Comparison of ENCODE assay signal across 2 cellular contexts in the genomic region with DNA sequence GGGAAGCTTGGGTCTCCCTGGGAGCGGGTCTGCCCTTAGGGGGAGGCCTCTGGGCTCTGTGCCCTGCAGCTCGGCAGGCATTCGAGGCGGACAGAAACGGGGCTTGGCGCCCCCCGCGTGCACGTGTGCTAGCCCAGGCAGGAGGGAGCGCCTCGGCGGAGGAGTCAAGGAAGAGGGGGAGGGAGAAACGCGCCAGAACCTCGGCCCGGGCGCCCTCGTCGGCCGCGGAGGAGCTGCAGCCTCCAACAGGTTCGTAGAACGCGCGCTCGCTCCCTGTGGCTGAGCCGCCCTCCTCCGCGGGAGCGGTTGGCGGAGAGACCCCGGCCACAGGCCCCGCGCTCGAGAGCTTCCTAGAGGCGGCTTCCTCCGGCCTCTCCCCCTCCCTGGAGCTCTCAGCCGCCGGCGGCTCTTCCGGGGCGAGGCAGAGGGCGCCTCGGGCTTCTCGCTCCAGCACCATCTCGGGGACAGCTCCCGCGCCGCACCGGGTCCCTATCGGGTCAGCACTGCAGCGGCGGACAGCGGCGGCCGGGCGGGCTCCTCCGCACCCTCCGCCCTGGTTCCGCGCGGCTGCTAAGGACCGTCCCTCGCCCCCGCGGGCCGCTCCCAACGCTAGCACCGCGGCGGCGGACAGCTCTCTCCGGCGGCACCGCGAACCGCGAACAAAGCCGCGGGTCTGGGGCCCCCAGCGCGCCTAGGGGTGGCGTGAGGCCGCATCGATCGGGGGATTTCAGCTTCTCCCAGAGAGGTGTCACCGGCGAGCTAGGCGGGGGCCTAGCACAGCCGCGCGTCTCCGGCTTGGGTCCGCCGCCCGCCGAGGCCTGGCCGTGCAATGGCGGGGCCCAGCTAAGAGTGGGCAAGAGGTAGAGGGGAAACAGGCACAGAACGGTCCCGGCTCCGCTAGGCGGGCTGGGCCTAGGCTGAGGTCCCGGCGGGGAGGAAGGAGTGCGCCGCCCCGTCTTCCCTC.
TF ChIP-seq lines count a peak whose summit lies in the region.

No MANE protein-coding gene starts in this region.

TF ChIP-seq in HEK293, 187 proteins besides CTCF, POLR2A, EP300 and RAD21 (continued from another document and continues in another):
- TF ChIP-seq, protein P1, sequence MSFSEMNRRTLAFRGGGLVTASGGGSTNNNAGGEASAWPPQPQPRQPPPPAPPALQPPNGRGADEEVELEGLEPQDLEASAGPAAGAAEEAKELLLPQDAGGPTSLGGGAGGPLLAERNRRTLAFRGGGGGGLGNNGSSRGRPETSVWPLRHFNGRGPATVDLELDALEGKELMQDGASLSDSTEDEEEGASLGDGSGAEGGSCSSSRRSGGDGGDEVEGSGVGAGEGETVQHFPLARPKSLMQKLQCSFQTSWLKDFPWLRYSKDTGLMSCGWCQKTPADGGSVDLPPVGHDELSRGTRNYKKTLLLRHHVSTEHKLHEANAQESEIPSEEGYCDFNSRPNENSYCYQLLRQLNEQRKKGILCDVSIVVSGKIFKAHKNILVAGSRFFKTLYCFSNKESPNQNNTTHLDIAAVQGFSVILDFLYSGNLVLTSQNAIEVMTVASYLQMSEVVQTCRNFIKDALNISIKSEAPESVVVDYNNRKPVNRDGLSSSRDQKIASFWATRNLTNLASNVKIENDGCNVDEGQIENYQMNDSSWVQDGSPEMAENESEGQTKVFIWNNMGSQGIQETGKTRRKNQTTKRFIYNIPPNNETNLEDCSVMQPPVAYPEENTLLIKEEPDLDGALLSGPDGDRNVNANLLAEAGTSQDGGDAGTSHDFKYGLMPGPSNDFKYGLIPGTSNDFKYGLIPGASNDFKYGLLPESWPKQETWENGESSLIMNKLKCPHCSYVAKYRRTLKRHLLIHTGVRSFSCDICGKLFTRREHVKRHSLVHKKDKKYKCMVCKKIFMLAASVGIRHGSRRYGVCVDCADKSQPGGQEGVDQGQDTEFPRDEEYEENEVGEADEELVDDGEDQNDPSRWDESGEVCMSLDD (tag by site-specific recombination; IDR thresholded peaks at IDR 0.05), result no peak
- TF ChIP-seq KLF8 (tag by site-specific recombination; IDR thresholded peaks at IDR 0.05), result peak; percentile 87
- no peak for TF ChIP-seq ZNF416 (tag by site-specific recombination; IDR thresholded peaks at IDR 0.05)
- TF ChIP-seq KLF1 (tag by site-specific recombination; IDR thresholded peaks at IDR 0.05), result peak; percentile 76
- TF ChIP-seq ZNF660 (tag by site-specific recombination; IDR thresholded peaks at IDR 0.05), result peak; percentile 85
- peak; percentile 63; the same call in 1 of the 2 replicates for TF ChIP-seq ZBTB20 (tag by site-specific recombination; IDR thresholded peaks at IDR 0.05)
- TF ChIP-seq, protein P2, sequence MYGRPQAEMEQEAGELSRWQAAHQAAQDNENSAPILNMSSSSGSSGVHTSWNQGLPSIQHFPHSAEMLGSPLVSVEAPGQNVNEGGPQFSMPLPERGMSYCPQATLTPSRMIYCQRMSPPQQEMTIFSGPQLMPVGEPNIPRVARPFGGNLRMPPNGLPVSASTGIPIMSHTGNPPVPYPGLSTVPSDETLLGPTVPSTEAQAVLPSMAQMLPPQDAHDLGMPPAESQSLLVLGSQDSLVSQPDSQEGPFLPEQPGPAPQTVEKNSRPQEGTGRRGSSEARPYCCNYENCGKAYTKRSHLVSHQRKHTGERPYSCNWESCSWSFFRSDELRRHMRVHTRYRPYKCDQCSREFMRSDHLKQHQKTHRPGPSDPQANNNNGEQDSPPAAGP (tag by site-specific recombination; IDR thresholded peaks at IDR 0.05), result peak; percentile 67
- TF ChIP-seq HOXC10 (CRISPR knock-in tag; IDR thresholded peaks at IDR 0.05), result peak; percentile 98
- TF ChIP-seq, protein P3, sequence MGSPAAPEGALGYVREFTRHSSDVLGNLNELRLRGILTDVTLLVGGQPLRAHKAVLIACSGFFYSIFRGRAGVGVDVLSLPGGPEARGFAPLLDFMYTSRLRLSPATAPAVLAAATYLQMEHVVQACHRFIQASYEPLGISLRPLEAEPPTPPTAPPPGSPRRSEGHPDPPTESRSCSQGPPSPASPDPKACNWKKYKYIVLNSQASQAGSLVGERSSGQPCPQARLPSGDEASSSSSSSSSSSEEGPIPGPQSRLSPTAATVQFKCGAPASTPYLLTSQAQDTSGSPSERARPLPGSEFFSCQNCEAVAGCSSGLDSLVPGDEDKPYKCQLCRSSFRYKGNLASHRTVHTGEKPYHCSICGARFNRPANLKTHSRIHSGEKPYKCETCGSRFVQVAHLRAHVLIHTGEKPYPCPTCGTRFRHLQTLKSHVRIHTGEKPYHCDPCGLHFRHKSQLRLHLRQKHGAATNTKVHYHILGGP (tag by site-specific recombination; IDR thresholded peaks at IDR 0.05), result no peak
- TF ChIP-seq, protein P4, sequence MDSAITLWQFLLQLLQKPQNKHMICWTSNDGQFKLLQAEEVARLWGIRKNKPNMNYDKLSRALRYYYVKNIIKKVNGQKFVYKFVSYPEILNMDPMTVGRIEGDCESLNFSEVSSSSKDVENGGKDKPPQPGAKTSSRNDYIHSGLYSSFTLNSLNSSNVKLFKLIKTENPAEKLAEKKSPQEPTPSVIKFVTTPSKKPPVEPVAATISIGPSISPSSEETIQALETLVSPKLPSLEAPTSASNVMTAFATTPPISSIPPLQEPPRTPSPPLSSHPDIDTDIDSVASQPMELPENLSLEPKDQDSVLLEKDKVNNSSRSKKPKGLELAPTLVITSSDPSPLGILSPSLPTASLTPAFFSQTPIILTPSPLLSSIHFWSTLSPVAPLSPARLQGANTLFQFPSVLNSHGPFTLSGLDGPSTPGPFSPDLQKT (IDR thresholded peaks at IDR 0.05; ENCODE audit: borderline replicate concordance, low read depth, low read length), result no peak
- 0 out of 2 replicates have a peak, but pooled peaks have one; percentile 47 for TF ChIP-seq ZXDB (tag by site-specific recombination; IDR thresholded peaks at IDR 0.05)
- no peak for TF ChIP-seq ZNF239 (tag by site-specific recombination; IDR thresholded peaks at IDR 0.05)
- peak; percentile 64 for TF ChIP-seq ZBTB8A (tag by site-specific recombination; IDR thresholded peaks at IDR 0.05)
- TF ChIP-seq ZNF394 (tag by site-specific recombination; IDR thresholded peaks at IDR 0.05; ENCODE audit: borderline replicate concordance), result peak; percentile 38; the same call in 1 of the 2 replicates
- TF ChIP-seq ZNF121 (tag by site-specific recombination; IDR thresholded peaks at IDR 0.05), result peak; percentile 21; the same call in 1 of the 2 replicates
- peak; percentile 41; the same call in 1 of the 2 replicates for TF ChIP-seq IKZF3 (tag by site-specific recombination; IDR thresholded peaks at IDR 0.05)
- no peak for TF ChIP-seq ZNF549 (tag by site-specific recombination; IDR thresholded peaks at IDR 0.05)
- TF ChIP-seq ZNF501 (tag by site-specific recombination; IDR thresholded peaks at IDR 0.05), result peak; percentile 40; the same call in 1 of the 2 replicates
- peak; percentile 89 for TF ChIP-seq ZNF610 (tag by site-specific recombination; IDR thresholded peaks at IDR 0.05; ENCODE audit: borderline replicate concordance)
- TF ChIP-seq, protein P5, sequence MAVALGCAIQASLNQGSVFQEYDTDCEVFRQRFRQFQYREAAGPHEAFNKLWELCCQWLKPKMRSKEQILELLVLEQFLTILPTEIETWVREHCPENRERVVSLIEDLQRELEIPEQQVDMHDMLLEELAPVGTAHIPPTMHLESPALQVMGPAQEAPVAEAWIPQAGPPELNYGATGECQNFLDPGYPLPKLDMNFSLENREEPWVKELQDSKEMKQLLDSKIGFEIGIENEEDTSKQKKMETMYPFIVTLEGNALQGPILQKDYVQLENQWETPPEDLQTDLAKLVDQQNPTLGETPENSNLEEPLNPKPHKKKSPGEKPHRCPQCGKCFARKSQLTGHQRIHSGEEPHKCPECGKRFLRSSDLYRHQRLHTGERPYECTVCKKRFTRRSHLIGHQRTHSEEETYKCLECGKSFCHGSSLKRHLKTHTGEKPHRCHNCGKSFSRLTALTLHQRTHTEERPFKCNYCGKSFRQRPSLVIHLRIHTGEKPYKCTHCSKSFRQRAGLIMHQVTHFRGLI (tag by site-specific recombination; IDR thresholded peaks at IDR 0.05), result peak; percentile 52
- TF ChIP-seq ZNF2 (tag by site-specific recombination; IDR thresholded peaks at IDR 0.05), result no peak
- TF ChIP-seq ZFP37 (tag by site-specific recombination; IDR thresholded peaks at IDR 0.05), result peak; percentile 69

TF ChIP-seq in HepG2, 621 proteins besides CTCF, POLR2A, EP300 and RAD21 (continued from another document and continues in another):
- TF ChIP-seq, protein P6, sequence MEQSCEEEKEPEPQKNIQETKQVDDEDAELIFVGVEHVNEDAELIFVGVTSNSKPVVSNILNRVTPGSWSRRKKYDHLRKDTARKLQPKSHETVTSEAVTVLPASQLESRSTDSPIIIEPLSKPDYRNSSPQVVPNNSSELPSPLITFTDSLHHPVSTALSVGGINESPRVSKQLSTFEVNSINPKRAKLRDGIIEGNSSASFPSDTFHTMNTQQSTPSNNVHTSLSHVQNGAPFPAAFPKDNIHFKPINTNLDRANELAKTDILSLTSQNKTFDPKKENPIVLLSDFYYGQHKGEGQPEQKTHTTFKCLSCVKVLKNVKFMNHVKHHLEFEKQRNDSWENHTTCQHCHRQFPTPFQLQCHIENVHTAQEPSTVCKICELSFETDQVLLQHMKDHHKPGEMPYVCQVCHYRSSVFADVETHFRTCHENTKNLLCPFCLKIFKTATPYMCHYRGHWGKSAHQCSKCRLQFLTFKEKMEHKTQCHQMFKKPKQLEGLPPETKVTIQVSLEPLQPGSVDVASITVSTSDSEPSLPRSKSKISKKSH (CRISPR knock-in tag; IDR thresholded peaks at IDR 0.05; ENCODE audit: borderline replicate concordance), result peak; percentile 100
- TF ChIP-seq SOX6 (IDR thresholded peaks at IDR 0.05), result no peak
- TF ChIP-seq SOX6 (CRISPR knock-in tag; IDR thresholded peaks at IDR 0.05), result peak; percentile 91
- peak; percentile 97 for TF ChIP-seq JUNB (CRISPR knock-in tag; IDR thresholded peaks at IDR 0.05; ENCODE audit: borderline replicate concordance)
- TF ChIP-seq KLF15 (CRISPR knock-in tag; IDR thresholded peaks at IDR 0.05; ENCODE audit: borderline replicate concordance), result peak; percentile 100
- no peak for TF ChIP-seq RFX5 (IDR thresholded peaks at IDR 0.05; ENCODE audit: low read depth, low read length)
- TF ChIP-seq, protein P7, sequence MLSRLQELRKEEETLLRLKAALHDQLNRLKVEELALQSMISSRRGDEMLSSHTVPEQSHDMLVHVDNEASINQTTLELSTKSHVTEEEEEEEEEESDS (CRISPR knock-in tag; IDR thresholded peaks at IDR 0.05; ENCODE audit: borderline replicate concordance), result peak; percentile 99
- TF ChIP-seq ZNF546 (CRISPR knock-in tag; conservative IDR thresholded peaks at IDR 0.05), result peak; percentile 100
- peak; percentile 59; the same call in 1 of the 2 replicates for TF ChIP-seq ZNF652 (CRISPR knock-in tag; IDR thresholded peaks at IDR 0.05; ENCODE audit: borderline replicate concordance, low read depth)
- peak; percentile 100 for TF ChIP-seq ZIK1 (CRISPR knock-in tag; IDR thresholded peaks at IDR 0.05; ENCODE audit: borderline replicate concordance, low read depth)
- TF ChIP-seq, protein P8, sequence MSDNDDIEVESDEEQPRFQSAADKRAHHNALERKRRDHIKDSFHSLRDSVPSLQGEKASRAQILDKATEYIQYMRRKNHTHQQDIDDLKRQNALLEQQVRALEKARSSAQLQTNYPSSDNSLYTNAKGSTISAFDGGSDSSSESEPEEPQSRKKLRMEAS (IDR thresholded peaks at IDR 0.05), result peak; percentile 94
- peak; percentile 99 for TF ChIP-seq NFIB (CRISPR knock-in tag; IDR thresholded peaks at IDR 0.05; ENCODE audit: borderline replicate concordance)
- peak; percentile 100 for TF ChIP-seq ZNF354B (CRISPR knock-in tag; IDR thresholded peaks at IDR 0.05)
- TF ChIP-seq LCORL (IDR thresholded peaks at IDR 0.05), result no peak
- peak; percentile 98 for TF ChIP-seq LCORL (CRISPR knock-in tag; IDR thresholded peaks at IDR 0.05)
- TF ChIP-seq, protein P9, sequence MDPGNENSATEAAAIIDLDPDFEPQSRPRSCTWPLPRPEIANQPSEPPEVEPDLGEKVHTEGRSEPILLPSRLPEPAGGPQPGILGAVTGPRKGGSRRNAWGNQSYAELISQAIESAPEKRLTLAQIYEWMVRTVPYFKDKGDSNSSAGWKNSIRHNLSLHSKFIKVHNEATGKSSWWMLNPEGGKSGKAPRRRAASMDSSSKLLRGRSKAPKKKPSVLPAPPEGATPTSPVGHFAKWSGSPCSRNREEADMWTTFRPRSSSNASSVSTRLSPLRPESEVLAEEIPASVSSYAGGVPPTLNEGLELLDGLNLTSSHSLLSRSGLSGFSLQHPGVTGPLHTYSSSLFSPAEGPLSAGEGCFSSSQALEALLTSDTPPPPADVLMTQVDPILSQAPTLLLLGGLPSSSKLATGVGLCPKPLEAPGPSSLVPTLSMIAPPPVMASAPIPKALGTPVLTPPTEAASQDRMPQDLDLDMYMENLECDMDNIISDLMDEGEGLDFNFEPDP (CRISPR knock-in tag; conservative IDR thresholded peaks at IDR 0.05), result peak; percentile 100
- TF ChIP-seq, protein P10, sequence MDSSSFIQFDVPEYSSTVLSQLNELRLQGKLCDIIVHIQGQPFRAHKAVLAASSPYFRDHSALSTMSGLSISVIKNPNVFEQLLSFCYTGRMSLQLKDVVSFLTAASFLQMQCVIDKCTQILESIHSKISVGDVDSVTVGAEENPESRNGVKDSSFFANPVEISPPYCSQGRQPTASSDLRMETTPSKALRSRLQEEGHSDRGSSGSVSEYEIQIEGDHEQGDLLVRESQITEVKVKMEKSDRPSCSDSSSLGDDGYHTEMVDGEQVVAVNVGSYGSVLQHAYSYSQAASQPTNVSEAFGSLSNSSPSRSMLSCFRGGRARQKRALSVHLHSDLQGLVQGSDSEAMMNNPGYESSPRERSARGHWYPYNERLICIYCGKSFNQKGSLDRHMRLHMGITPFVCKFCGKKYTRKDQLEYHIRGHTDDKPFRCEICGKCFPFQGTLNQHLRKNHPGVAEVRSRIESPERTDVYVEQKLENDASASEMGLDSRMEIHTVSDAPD (CRISPR knock-in tag; IDR thresholded peaks at IDR 0.05), result peak; percentile 97
- TF ChIP-seq ZNF160 (CRISPR knock-in tag; IDR thresholded peaks at IDR 0.05), result peak; percentile 99
- TF ChIP-seq, protein P11, sequence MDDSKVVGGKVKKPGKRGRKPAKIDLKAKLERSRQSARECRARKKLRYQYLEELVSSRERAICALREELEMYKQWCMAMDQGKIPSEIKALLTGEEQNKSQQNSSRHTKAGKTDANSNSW (CRISPR knock-in tag; IDR thresholded peaks at IDR 0.05; ENCODE audit: borderline replicate concordance), result peak; percentile 100
- TF ChIP-seq TARDBP (CRISPR knock-in tag; IDR thresholded peaks at IDR 0.05), result peak; percentile 98
- peak; percentile 95 for TF ChIP-seq ETV5 (CRISPR knock-in tag; IDR thresholded peaks at IDR 0.05; ENCODE audit: borderline replicate concordance)
- peak; percentile 66 for TF ChIP-seq NFYB (CRISPR knock-in tag; IDR thresholded peaks at IDR 0.05)
- peak; percentile 99 for TF ChIP-seq ZNF75D (CRISPR knock-in tag; IDR thresholded peaks at IDR 0.05; ENCODE audit: borderline replicate concordance)
- TF ChIP-seq, protein P12, sequence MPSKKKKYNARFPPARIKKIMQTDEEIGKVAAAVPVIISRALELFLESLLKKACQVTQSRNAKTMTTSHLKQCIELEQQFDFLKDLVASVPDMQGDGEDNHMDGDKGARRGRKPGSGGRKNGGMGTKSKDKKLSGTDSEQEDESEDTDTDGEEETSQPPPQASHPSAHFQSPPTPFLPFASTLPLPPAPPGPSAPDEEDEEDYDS (CRISPR knock-in tag; IDR thresholded peaks at IDR 0.05), result peak; percentile 86
- TF ChIP-seq IKZF4 (CRISPR knock-in tag; IDR thresholded peaks at IDR 0.05; ENCODE audit: borderline replicate concordance, low read depth, not compliant biosample characterization), result peak; percentile 100
- TF ChIP-seq HCFC1 (IDR thresholded peaks at IDR 0.05; ENCODE audit: low read depth, low read length), result peak; percentile 45; the same call in 1 of the 2 replicates
- TF ChIP-seq KMT2A (CRISPR knock-in tag; IDR thresholded peaks at IDR 0.05), result peak; percentile 94
- peak; percentile 91 for TF ChIP-seq SKI (IDR thresholded peaks at IDR 0.05; ENCODE audit: partially characterized antibody)
- TF ChIP-seq TBL1XR1 (IDR thresholded peaks at IDR 0.05; ENCODE audit: borderline replicate concordance, low read length, partially characterized antibody), result no peak
